Comparison of ENCODE assay signal across 27 cellular contexts in the genomic region with DNA sequence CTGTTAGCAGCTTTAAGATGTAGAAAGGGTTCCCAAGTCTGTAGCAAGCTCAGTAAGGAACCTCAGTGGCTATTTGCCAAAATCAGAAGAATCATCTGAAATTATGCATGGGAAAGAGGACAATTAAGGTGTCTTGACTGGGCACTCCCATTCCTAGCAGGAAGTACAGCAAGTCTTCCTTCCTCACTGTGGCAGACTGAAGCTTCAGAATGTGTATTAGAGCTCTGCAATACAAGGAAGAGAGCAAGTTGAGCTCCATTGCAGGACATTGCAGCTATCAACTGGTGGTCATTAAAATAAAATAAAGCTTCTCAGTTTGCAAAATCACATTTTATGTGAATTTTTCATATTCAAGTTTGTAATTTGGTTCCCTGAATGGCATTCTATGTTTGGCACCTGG.
"Had no signal": no experiment of that assay in that cellular context is flagged by ENCODE, and none has a peak within 500 bp of the region (broad histone marks: within the 10 kb centered on the region; RNA-seq: fewer than 3 reads in every experiment).

No MANE protein-coding gene starts in this region.

- H3K4me1 ChIP-seq: left lung, lower lobe of right lung, right atrium auricular region, stomach, testis, thyroid gland, upper lobe of right lung had no signal

- DNase-seq: hippocampal formation; kidney glomerular epithelial cell; left cardiac atrium; left lung; lower lobe of right lung; mammary epithelial cell; mesenchymal stem cell; naive B cell; natural killer cell; nephron progenitor cell; ovary; stimulated activated CD4-positive, alpha-beta T cell treated with anti-CD3 and anti-CD28 coated beads, Interleukin-12 subunit alpha, Interleukin-12 subunit beta, amount 100 ng/mL, for 4 hours; stimulated activated CD4-positive, alpha-beta T cell treated with anti-CD3 and anti-CD28 coated beads, Interleukin-15, amount 100 ng/mL, for 24 hours; stimulated activated CD4-positive, alpha-beta T cell treated with anti-CD3 and anti-CD28 coated beads, Interleukin-2, amount 100 ng/mL, for 24 hours; stimulated activated CD4-positive, alpha-beta T cell treated with anti-CD3 and anti-CD28 coated beads, Interleukin-4, amount 100 ng/mL, for 1 hour; stimulated activated naive B cell treated with anti-CD40 and anti-IgM and Interleukin-4, amounts not matched to agents 10 μg/mL and 1 μg/mL and 100 μg/mL, for 72 hours; stimulated activated naive CD8-positive, alpha-beta T cell treated with anti-CD3 and anti-CD28 coated beads, Interleukin-15, Interleukin-2, amounts not matched to agents 100 U/mL and 50 U/mL, for 24 hours; stomach; testis; thyroid gland; transverse colon; upper lobe of right lung had no signal

- ATAC-seq: left cardiac atrium; left lung; lower lobe of right lung; natural killer cell; sciatic nerve; stimulated activated naive B cell treated with anti-CD40 and anti-IgM and Interleukin-4, amounts not matched to agents 10 μg/mL and 1 μg/mL and 100 μg/mL, for 72 hours; stimulated activated naive CD8-positive, alpha-beta T cell treated with anti-CD3 and anti-CD28 coated beads, Interleukin-15, Interleukin-2, amounts not matched to agents 100 U/mL and 50 U/mL, for 24 hours; upper lobe of right lung had no signal

- H3K4me3 ChIP-seq: left lung, lower lobe of right lung, ovary, right atrium auricular region, skin epidermis, stomach, testis, thyroid gland, transverse colon, upper lobe of right lung had no signal

- H3K27me3 ChIP-seq: left lung, ovary, right atrium auricular region, stomach, testis, thyroid gland, transverse colon, upper lobe of right lung had no signal

- H3K9me3 ChIP-seq: left lung, lower lobe of right lung, ovary, right atrium auricular region, stomach, testis, thyroid gland, transverse colon, upper lobe of right lung had no signal

- FAIRE-seq: keratinocyte, urothelium cell line had no signal

- H3K27ac ChIP-seq: left lung, lower lobe of right lung, ovary, right atrium auricular region, skin epidermis, stomach, testis, thyroid gland, transverse colon, upper lobe of right lung had no signal

- H3K36me3 ChIP-seq: left lung, lower lobe of right lung, ovary, right atrium auricular region, stomach, thyroid gland, transverse colon, upper lobe of right lung had no signal
